In genomic region chr2:60657673-60658072, GRCh38 we compare ENCODE assay signal across 35 cellular contexts.
"Had no signal": no experiment of that assay in that cellular context is flagged by ENCODE, and none has a peak within 500 bp of the region (broad histone marks: within the 10 kb centered on the region; RNA-seq: fewer than 3 reads in every experiment).

No MANE protein-coding gene starts in this region.

- H3K27ac Mint-ChIP-seq: activated CD4-positive, alpha-beta memory T cell treated with anti-CD3 and anti-CD28 coated beads for 36 hours; activated CD4-positive, alpha-beta T cell treated with anti-CD3 and anti-CD28 coated beads, Interleukin-2, amount 10 ng/mL, durations not matched to agents 24 days and 14 days; activated CD8-positive, alpha-beta T cell treated with anti-CD3 and anti-CD28 coated beads for 36 hours; activated naive CD4-positive, alpha-beta T cell treated with anti-CD3 and anti-CD28 coated beads for 36 hours; activated naive CD4-positive, alpha-beta T cell treated with anti-CD3 and anti-CD28 coated beads, Interleukin-2, amount 50 U/mL, for 72 hours; activated naive CD8-positive, alpha-beta T cell treated with anti-CD3 and anti-CD28 coated beads, Interleukin-2, amount 10 ng/mL, durations not matched to agents 7 days and 5 days; activated T-cell treated with anti-CD3 and anti-CD28 coated beads, Interleukin-2, amount 50 U/mL, for 72 hours; activated T-helper 1 cell treated with anti-CD3 and anti-CD28 coated beads, Interleukin-12 subunit alpha, Interleukin-12 subunit beta, Interleukin-2, Interleukin-4 antibody, amounts not matched to agents 30 ng/mL and 10 ng/mL and 1 ng/mL, durations not matched to agents 14 hours and 24 hours and 36 hours; activated T-helper 17 cell treated with anti-CD3 and anti-CD28 coated beads, Interleukin-2, amount 50 U/mL, for 72 hours; brain; T-helper 1 cell treated with Interleukin-12 subunit alpha and Interleukin-12 subunit beta and Interleukin-4 antibody, amounts not matched to agents 30 μg/mL and 1 μg/mL, for 36 hours; T-helper 2 cell treated with Interferon-gamma antibody and Interleukin-4, amounts not matched to agents 5 μg/mL and 100 μg/mL, for 36 hours had no signal

- H3K4me1 Mint-ChIP-seq: activated T-helper 17 cell treated with anti-CD3 and anti-CD28 coated beads, Interleukin-2, amount 50 U/mL, for 72 hours; brain; central memory CD8-positive, alpha-beta T cell had no signal

- H3K36me3 Mint-ChIP-seq: activated CD4-positive, alpha-beta memory T cell treated with anti-CD3 and anti-CD28 coated beads for 36 hours; activated naive CD4-positive, alpha-beta T cell treated with anti-CD3 and anti-CD28 coated beads, Interleukin-2, amount 50 U/mL, for 72 hours; brain had no signal

- H3K4me3 Mint-ChIP-seq: activated CD4-positive, alpha-beta memory T cell treated with anti-CD3 and anti-CD28 coated beads for 36 hours; activated CD4-positive, alpha-beta T cell treated with anti-CD3 and anti-CD28 coated beads, Interleukin-2, amount 10 ng/mL, durations not matched to agents 24 days and 14 days; activated CD8-positive, alpha-beta T cell treated with anti-CD3 and anti-CD28 coated beads for 36 hours; activated naive CD4-positive, alpha-beta T cell treated with anti-CD3 and anti-CD28 coated beads for 36 hours; activated naive CD8-positive, alpha-beta T cell treated with anti-CD3 and anti-CD28 coated beads, Interleukin-2, amount 10 ng/mL, durations not matched to agents 7 days and 5 days; activated T-cell treated with anti-CD3 and anti-CD28 coated beads, Interleukin-2, amount 50 U/mL, for 4 hours; activated T-cell treated with anti-CD3 and anti-CD28 coated beads, Interleukin-2, amount 50 U/mL, for 72 hours; activated T-helper 1 cell treated with anti-CD3 and anti-CD28 coated beads, Interleukin-12 subunit alpha, Interleukin-12 subunit beta, Interleukin-2, Interleukin-4 antibody, amounts not matched to agents 30 ng/mL and 10 ng/mL and 1 ng/mL, durations not matched to agents 14 hours and 24 hours and 36 hours; activated T-helper 17 cell treated with anti-CD3 and anti-CD28 coated beads, Interleukin-2, amount 50 U/mL, for 72 hours; brain; central memory CD8-positive, alpha-beta T cell; T-helper 1 cell treated with Interleukin-12 subunit alpha and Interleukin-12 subunit beta and Interleukin-4 antibody, amounts not matched to agents 30 μg/mL and 1 μg/mL, for 36 hours; T-helper 2 cell treated with Interferon-gamma antibody and Interleukin-4, amounts not matched to agents 5 μg/mL and 100 μg/mL, for 36 hours had no signal

- DNase-seq: activated CD4-positive, alpha-beta memory T cell treated with anti-CD3 and anti-CD28 coated beads for 36 hours; activated CD4-positive, alpha-beta T cell treated with anti-CD3 and anti-CD28 coated beads for 1 hour; activated CD4-positive, alpha-beta T cell treated with anti-CD3 and anti-CD28 coated beads for 4 hours; activated CD4-positive, alpha-beta T cell treated with anti-CD3 and anti-CD28 coated beads, Interleukin-2, amount 10 ng/mL, durations not matched to agents 24 days and 14 days; activated CD4-positive, alpha-beta T cell treated with anti-CD3 and anti-CD28 coated beads, Interleukin-2, amount 50 U/mL, for 1 hour; activated CD4-positive, alpha-beta T cell treated with anti-CD3 and anti-CD28 coated beads, Interleukin-2, amount 50 U/mL, for 4 hours; activated CD4-positive, CD25-positive, alpha-beta regulatory T cell; activated CD8-positive, alpha-beta memory T cell treated with anti-CD3 and anti-CD28 coated beads, Interleukin-2, amount 50 U/mL, for 4 hours; activated CD8-positive, alpha-beta T cell treated with anti-CD3 and anti-CD28 coated beads for 36 hours; activated effector memory CD4-positive, alpha-beta T cell treated with anti-CD3 and anti-CD28 coated beads, Interleukin-2, amount 50 U/mL, for 16 hours; activated gamma-delta T cell treated with Interleukin-2 at 50 U/mL for 16 hours; activated naive CD4-positive, alpha-beta T cell; activated naive CD4-positive, alpha-beta T cell treated with anti-CD3 and anti-CD28 coated beads for 36 hours; activated naive CD4-positive, alpha-beta T cell treated with anti-CD3 and anti-CD28 coated beads, Interleukin-2, amount 50 U/mL, for 16 hours; activated naive CD8-positive, alpha-beta T cell treated with anti-CD3 and anti-CD28 coated beads, Interleukin-2, amount 10 ng/mL, durations not matched to agents 7 days and 5 days; activated T-cell treated with anti-CD3 and anti-CD28 coated beads for 4 hours; activated T-cell treated with anti-CD3 and anti-CD28 coated beads, Interleukin-2, amount 50 U/mL, for 1 hour; activated T-cell treated with anti-CD3 and anti-CD28 coated beads, Interleukin-2, amount 50 U/mL, for 4 hours; activated T-cell treated with anti-CD3 and anti-CD28 coated beads, Interleukin-2, amount 50 U/mL, for 72 hours; adrenal gland; amniotic stem cell; caudate nucleus; cerebellar nuclear complex; SW 1271; T-helper 1 cell; T-helper 2 cell; T-helper 9 cell had no signal

- H3K9me3 Mint-ChIP-seq: activated CD4-positive, alpha-beta memory T cell treated with anti-CD3 and anti-CD28 coated beads for 36 hours; activated CD4-positive, alpha-beta T cell treated with anti-CD3 and anti-CD28 coated beads, Interleukin-2, amount 10 ng/mL, durations not matched to agents 24 days and 14 days; activated CD8-positive, alpha-beta T cell treated with anti-CD3 and anti-CD28 coated beads for 36 hours; activated naive CD4-positive, alpha-beta T cell treated with anti-CD3 and anti-CD28 coated beads for 36 hours; activated naive CD4-positive, alpha-beta T cell treated with anti-CD3 and anti-CD28 coated beads, Interleukin-2, amount 50 U/mL, for 72 hours; activated T-cell treated with anti-CD3 and anti-CD28 coated beads, Interleukin-2, amount 50 U/mL, for 4 hours; activated T-cell treated with anti-CD3 and anti-CD28 coated beads, Interleukin-2, amount 50 U/mL, for 72 hours; activated T-helper 1 cell treated with anti-CD3 and anti-CD28 coated beads, Interleukin-12 subunit alpha, Interleukin-12 subunit beta, Interleukin-2, Interleukin-4 antibody, amounts not matched to agents 30 ng/mL and 10 ng/mL and 1 ng/mL, durations not matched to agents 14 hours and 24 hours and 36 hours; activated T-helper 17 cell treated with anti-CD3 and anti-CD28 coated beads, Interleukin-2, amount 50 U/mL, for 72 hours; central memory CD8-positive, alpha-beta T cell; T-helper 1 cell treated with Interleukin-12 subunit alpha and Interleukin-12 subunit beta and Interleukin-4 antibody, amounts not matched to agents 30 μg/mL and 1 μg/mL, for 36 hours; T-helper 2 cell treated with Interferon-gamma antibody and Interleukin-4, amounts not matched to agents 5 μg/mL and 100 μg/mL, for 36 hours had no signal

- ATAC-seq: activated CD4-positive, CD25-positive, alpha-beta regulatory T cell treated with anti-CD3 and anti-CD28 coated beads, Interleukin-2, amount 50 U/mL, for 24 hours; activated CD8-positive, alpha-beta T cell treated with anti-CD3 and anti-CD28 coated beads for 36 hours; activated T-cell treated with anti-CD3 and anti-CD28 coated beads, Interleukin-2, amount 50 U/mL, for 72 hours; activated T-helper 17 cell treated with anti-CD3 and anti-CD28 coated beads, Interleukin-2, amount 50 U/mL, for 72 hours had no signal
